Comparison of ENCODE assay signal across 2 cellular contexts in the genomic region with DNA sequence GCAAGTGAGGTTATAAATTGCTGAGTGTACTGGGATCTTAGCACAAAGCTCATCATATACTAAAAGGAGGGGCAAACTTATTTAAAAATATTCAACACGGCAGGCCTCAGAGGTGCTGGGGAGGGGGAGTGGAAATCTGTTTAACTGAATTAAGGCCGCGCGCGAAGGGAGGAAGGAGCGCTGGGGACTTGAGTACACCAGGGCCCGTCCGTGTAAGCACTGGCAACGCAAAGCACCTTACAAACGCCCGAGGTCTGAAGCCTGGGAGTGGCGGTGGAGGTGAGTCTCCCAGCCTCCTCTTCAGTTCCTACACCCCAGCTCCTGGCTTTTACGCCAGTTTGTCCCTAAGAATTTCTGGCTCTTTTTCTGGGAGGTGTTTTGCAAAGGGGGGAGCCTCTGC.
TF ChIP-seq lines count a peak whose summit lies in the region.

No MANE protein-coding gene starts in this region.

TF ChIP-seq in HepG2, 621 proteins besides CTCF, POLR2A, EP300 and RAD21:
- TF ChIP-seq NONO (IDR thresholded peaks at IDR 0.05) (no peak), NONO (CRISPR knock-in tag; conservative IDR thresholded peaks at IDR 0.05) (no peak), SMAD3 (CRISPR knock-in tag; IDR thresholded peaks at IDR 0.05) (no peak), ZNF562 (CRISPR knock-in tag; IDR thresholded peaks at IDR 0.05; ENCODE audit: borderline replicate concordance) (no peak), U2AF1 (optimal IDR thresholded peaks at IDR 0.05; ENCODE audit: low read depth, low read length) (no peak), PCBP1 (IDR thresholded peaks at IDR 0.05; ENCODE audit: borderline replicate concordance, low read depth, low read length) (no peak), ZNF549 (CRISPR knock-in tag; IDR thresholded peaks at IDR 0.05) (no peak), TARDBP (CRISPR knock-in tag; IDR thresholded peaks at IDR 0.05) (no peak), NR2F6 (IDR thresholded peaks at IDR 0.05) (no peak), NR2F6 (CRISPR knock-in tag; IDR thresholded peaks at IDR 0.05) (no peak), NCOA2 (CRISPR knock-in tag; IDR thresholded peaks at IDR 0.05) (no peak), ZNF30 (CRISPR knock-in tag; IDR thresholded peaks at IDR 0.05) (no peak), NR3C1 (CRISPR knock-in tag; IDR thresholded peaks at IDR 0.05) (no peak), ZNF230 (CRISPR knock-in tag; IDR thresholded peaks at IDR 0.05) (no peak)
- TF ChIP-seq, protein P1, sequence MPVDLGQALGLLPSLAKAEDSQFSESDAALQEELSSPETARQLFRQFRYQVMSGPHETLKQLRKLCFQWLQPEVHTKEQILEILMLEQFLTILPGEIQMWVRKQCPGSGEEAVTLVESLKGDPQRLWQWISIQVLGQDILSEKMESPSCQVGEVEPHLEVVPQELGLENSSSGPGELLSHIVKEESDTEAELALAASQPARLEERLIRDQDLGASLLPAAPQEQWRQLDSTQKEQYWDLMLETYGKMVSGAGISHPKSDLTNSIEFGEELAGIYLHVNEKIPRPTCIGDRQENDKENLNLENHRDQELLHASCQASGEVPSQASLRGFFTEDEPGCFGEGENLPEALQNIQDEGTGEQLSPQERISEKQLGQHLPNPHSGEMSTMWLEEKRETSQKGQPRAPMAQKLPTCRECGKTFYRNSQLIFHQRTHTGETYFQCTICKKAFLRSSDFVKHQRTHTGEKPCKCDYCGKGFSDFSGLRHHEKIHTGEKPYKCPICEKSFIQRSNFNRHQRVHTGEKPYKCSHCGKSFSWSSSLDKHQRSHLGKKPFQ (CRISPR knock-in tag; IDR thresholded peaks at IDR 0.05; ENCODE audit: insufficient replicate concordance), result no peak
- TF ChIP-seq, protein P2, sequence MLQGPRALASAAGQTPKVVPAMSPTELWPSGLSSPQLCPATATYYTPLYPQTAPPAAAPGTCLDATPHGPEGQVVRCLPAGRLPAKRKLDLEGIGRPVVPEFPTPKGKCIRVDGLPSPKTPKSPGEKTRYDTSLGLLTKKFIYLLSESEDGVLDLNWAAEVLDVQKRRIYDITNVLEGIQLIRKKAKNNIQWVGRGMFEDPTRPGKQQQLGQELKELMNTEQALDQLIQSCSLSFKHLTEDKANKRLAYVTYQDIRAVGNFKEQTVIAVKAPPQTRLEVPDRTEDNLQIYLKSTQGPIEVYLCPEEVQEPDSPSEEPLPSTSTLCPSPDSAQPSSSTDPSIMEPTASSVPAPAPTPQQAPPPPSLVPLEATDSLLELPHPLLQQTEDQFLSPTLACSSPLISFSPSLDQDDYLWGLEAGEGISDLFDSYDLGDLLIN (CRISPR knock-in tag; IDR thresholded peaks at IDR 0.05; ENCODE audit: borderline replicate concordance), result no peak

TF ChIP-seq in GM12891, 5 proteins besides CTCF, POLR2A, EP300 and RAD21:
- TF ChIP-seq POLR2AphosphoS5 (IDR thresholded peaks at IDR 0.05; ENCODE audit: low read depth, low read length) (no peak), TAF1 (IDR thresholded peaks at IDR 0.05; ENCODE audit: low read depth, low read length) (no peak), PAX5 (IDR thresholded peaks at IDR 0.05; ENCODE audit: insufficient read depth, low read length, severe bottlenecking) (no peak)
